In genomic region chr16:67399218-67399733, GRCh38 we compare ENCODE assay signal across 1 cellular context.
TF ChIP-seq lines count a peak whose summit lies in the region.

No MANE protein-coding gene starts in this region.

TF ChIP-seq in WTC11, 78 proteins besides CTCF, POLR2A, EP300 and RAD21 (continued from another document):
- TF ChIP-seq USF2 (CRISPR knock-in tag; IDR thresholded peaks at IDR 0.05) (peak; percentile 32; the same call in 1 of the 2 replicates), ARID4B (CRISPR knock-in tag; IDR thresholded peaks at IDR 0.05; ENCODE audit: borderline replicate concordance) (no peak), ZNF263 (CRISPR knock-in tag; IDR thresholded peaks at IDR 0.05; ENCODE audit: low read depth) (no peak), MAX (CRISPR knock-in tag; IDR thresholded peaks at IDR 0.05) (peak; percentile 56), SMAD4 (CRISPR knock-in tag; IDR thresholded peaks at IDR 0.05) (no peak), MLX (CRISPR knock-in tag; IDR thresholded peaks at IDR 0.05) (no peak), FOXP1 (CRISPR knock-in tag; IDR thresholded peaks at IDR 0.05; ENCODE audit: borderline replicate concordance) (peak; percentile 24; the same call in 1 of the 2 replicates), ZNF138 (CRISPR knock-in tag; conservative IDR thresholded peaks at IDR 0.05) (0 out of 2 replicates have a peak, but pooled peaks have one; percentile 67), HMGXB4 (CRISPR knock-in tag; IDR thresholded peaks at IDR 0.05) (peak; percentile 85), ZBTB21 (CRISPR knock-in tag; IDR thresholded peaks at IDR 0.05; ENCODE audit: borderline replicate concordance) (0 out of 2 replicates have a peak, but pooled peaks have one; percentile 59), FOXP4 (CRISPR knock-in tag; IDR thresholded peaks at IDR 0.05) (no peak)
